ENCODE assay signal across 12 cellular contexts in the genomic region with DNA sequence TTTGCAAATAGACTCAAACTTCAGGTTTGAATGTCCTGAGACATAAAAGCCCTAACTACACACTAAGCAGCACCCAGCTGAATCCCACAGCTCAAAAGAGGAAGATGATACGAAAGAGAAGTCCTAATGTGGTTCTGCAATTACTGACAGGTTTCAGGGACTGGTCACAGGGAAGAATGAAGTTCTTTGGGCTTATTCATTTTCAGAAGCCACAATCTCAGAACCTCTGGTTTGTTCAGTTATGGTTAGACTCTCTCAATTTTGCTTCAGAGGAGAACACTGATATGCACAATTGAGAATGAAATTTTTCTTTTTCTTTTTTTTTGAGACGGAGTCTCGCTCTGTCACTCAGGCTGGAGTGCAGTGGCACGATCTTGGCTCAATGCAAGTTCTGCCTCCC.
A peak's percentile ranks its signal among the peaks of the same experiment; 100 is the strongest.
DNase-seq lines count a peak whose midpoint lies in the region; ATAC-seq and TF ChIP-seq lines count a peak whose summit lies in the region.
"Had no signal": no experiment of that assay in that cellular context is flagged by ENCODE, and none has a peak within 500 bp of the region (broad histone marks: within the 10 kb centered on the region; RNA-seq: fewer than 3 reads in every experiment).

No MANE protein-coding gene starts in this region.

- no peaks in the 10 kb centered on the region for H3K36me3 ChIP-seq in Karpas-422 (ENCODE audit: insufficient read depth, low read length)
- H3K36me3 ChIP-seq in stomach: no peaks in the 10 kb centered on the region

- no peaks in the 10 kb centered on the region for H3K79me2 ChIP-seq in Karpas-422 (ENCODE audit: low read length)

- H3K9me3 ChIP-seq in Karpas-422 (ENCODE audit: low read length) (no peaks in the 10 kb centered on the region), stomach (no peaks in the 10 kb centered on the region)
- H3K9me3 ChIP-seq: body of pancreas had no signal

- ATAC-seq in GM19395 (IDR thresholded peaks at IDR 0.05; ENCODE audit: unreplicated experiment) (peak; percentile 95), HG02884 (IDR thresholded peaks at IDR 0.05; ENCODE audit: unreplicated experiment) (peak; percentile 99)
- ATAC-seq: body of pancreas, esophagus mucosa, left cardiac atrium had no signal

- no peak overlapping the region for H2AFZ ChIP-seq in Karpas-422 (ENCODE audit: low read length)

- no peak overlapping the region for H3K4me3 ChIP-seq in GM12864 (ENCODE audit: low read depth, low read length)
- no peak overlapping the region for H3K4me3 ChIP-seq in Karpas-422 (ENCODE audit: low read length)
- no peak overlapping the region for H3K4me3 ChIP-seq in stomach
- H3K4me3 ChIP-seq: body of pancreas had no signal

- no peak overlapping the region for H3K9ac ChIP-seq in Karpas-422 (ENCODE audit: low read length)

- TF ChIP-seq EP300 in stomach (IDR thresholded peaks at IDR 0.05): no peak

- TF ChIP-seq POLR2A in stomach (IDR thresholded peaks at IDR 0.05): no peak

- no peaks in the 10 kb centered on the region for H4K20me1 ChIP-seq in Karpas-422 (ENCODE audit: insufficient read depth, low read depth, low read length)

- H3K9me2 ChIP-seq in Karpas-422 (replicated peaks; ENCODE audit: insufficient read depth, low read length): no peaks in the 10 kb centered on the region

- H3K27ac ChIP-seq in Karpas-422 (ENCODE audit: low read length) (no peak overlapping the region), stomach (no peak overlapping the region)
- H3K27ac ChIP-seq: body of pancreas had no signal

- intact Hi-C loops in stomach (cut with DNase I; ENCODE audit: low total_unique reads): no loop called here

- no peaks in the 10 kb centered on the region for H3K27me3 ChIP-seq in Karpas-422 (ENCODE audit: low read length)
- H3K27me3 ChIP-seq in stomach: no peaks in the 10 kb centered on the region
- H3K27me3 ChIP-seq: body of pancreas had no signal

- TF ChIP-seq CTCF in GM12864 (IDR thresholded peaks at IDR 0.05; ENCODE audit: low read depth, low read length, missing control alignments) (no peak), stomach (IDR thresholded peaks at IDR 0.05) (no peak)

- H3K4me1 ChIP-seq in Karpas-422 (ENCODE audit: low read length) (peaks cover 15% of the 10 kb centered on the region), stomach (no peaks in the 10 kb centered on the region)
- H3K4me1 ChIP-seq: body of pancreas had no signal

- 70 to 88% (median 81%) methylated on average over 3 to 4 of the region's 4 CpGs for WGBS in stomach, 5 donors

- H3K4me2 ChIP-seq in Karpas-422 (ENCODE audit: low read depth, low read length, poor library complexity, severe bottlenecking): no peak overlapping the region

- DNase-seq in GM12864 (ENCODE audit: low read depth): peak; percentile 57
- peak; percentile 60 for DNase-seq in Karpas-422
- no peak for DNase-seq in NCI-H2107 (lab: John Stamatoyannopoulos, UW)
- no peak for DNase-seq in NCI-H187 treated with DMSO at 0.1 percent for 48 hours (lab: John Stamatoyannopoulos, UW)
- DNase-seq in SW 1271 (lab: John Stamatoyannopoulos, UW): no peak
- no peak for DNase-seq in stomach
- DNase-seq: activated CD4-positive, alpha-beta T cell treated with anti-CD3 and anti-CD28 coated beads for 4 hours; body of pancreas; left cardiac atrium had no signal

Comparison
In these comparisons a context has a peak if more than half of its experiments do, and no peak if none do; other contexts are left out.
1. DNase-seq: peak in GM12864 (single experiment) and Karpas-422 (single experiment); none in NCI-H2107 (single experiment), NCI-H187 treated with DMSO at 0.1 percent for 48 hours (single experiment), SW 1271 (0 of 2) and stomach (single experiment).